In genomic region chr12:131928080-131928764, GRCh38 we compare ENCODE assay signal across 8 cellular contexts. TPM values are rescaled to one million over a fixed set of nuclear protein-coding genes. Genes with fewer than 3 reads are reported as not detected.
A peak's percentile ranks its signal among the peaks of the same experiment; 100 is the strongest.
DNase-seq lines count a peak whose midpoint lies in the region; ATAC-seq, FAIRE-seq and TF ChIP-seq lines count a peak whose summit lies in the region.

No MANE protein-coding gene starts in this region.

- no peak for TF ChIP-seq CTCF in hepatocyte (IDR thresholded peaks at IDR 0.05; ENCODE audit: poor library complexity)

- peak; percentile 21 for FAIRE-seq in GM12892 (lab: Jason Lieb, UNC)

- peak overlapping the region; percentile 96 to 100 for H3K4me3 Mint-ChIP-seq in activated T-cell treated with anti-CD3 and anti-CD28 coated beads, Interleukin-2, amount 50 U/mL, for 72 hours

- peak overlapping the region; percentile 73 for H3K27ac ChIP-seq in hepatocyte

- peaks cover 33% of the 10 kb centered on the region for H3K4me1 Mint-ChIP-seq in activated T-cell treated with anti-CD3 and anti-CD28 coated beads, Interleukin-2, amount 50 U/mL, for 72 hours (ENCODE audit: low read depth)

- H3K36me3 Mint-ChIP-seq in activated T-cell treated with anti-CD3 and anti-CD28 coated beads, Interleukin-2, amount 50 U/mL, for 72 hours (ENCODE audit: insufficient read depth in 2 of 2): peaks cover 7 to 13% of the 10 kb centered on the region in 2 donors

- peak overlapping the region; percentile 100 for H2AFZ ChIP-seq in hepatocyte

- H3K4me3 ChIP-seq in hepatocyte: peak overlapping the region; percentile 72

- H3K36me3 ChIP-seq in hepatocyte (replicated peaks; ENCODE audit: insufficient read depth, low read depth): no peaks in the 10 kb centered on the region

- H3K9me3 ChIP-seq in hepatocyte (ENCODE audit: low read depth): no peaks in the 10 kb centered on the region

- peak overlapping the region; percentile 84 for H3K27ac Mint-ChIP-seq in activated T-cell treated with anti-CD3 and anti-CD28 coated beads, Interleukin-2, amount 50 U/mL, for 72 hours

- H3K4me2 ChIP-seq in hepatocyte: peak overlapping the region; percentile 100

- ATAC-seq in HG03103 (IDR thresholded peaks at IDR 0.05; ENCODE audit: low read depth, unreplicated experiment): peak; percentile 2
- ATAC-seq in activated T-cell treated with anti-CD3 and anti-CD28 coated beads, Interleukin-2, amount 50 U/mL, for 72 hours (replicated peaks in 1 of 2): peak; percentile 2 to 6

- H3K4me1 ChIP-seq in hepatocyte (ENCODE audit: insufficient read depth): no peaks in the 10 kb centered on the region

- no peaks in the 10 kb centered on the region for H3K9me3 Mint-ChIP-seq in activated T-cell treated with anti-CD3 and anti-CD28 coated beads, Interleukin-2, amount 50 U/mL, for 72 hours

- H3K27me3 Mint-ChIP-seq in activated T-cell treated with anti-CD3 and anti-CD28 coated beads, Interleukin-2, amount 50 U/mL, for 72 hours (ENCODE audit: low read depth): no peaks in the 10 kb centered on the region

- WGBS in hepatocyte (ENCODE audit: low lambda C conversion rate, missing lambda C conversion rate): 18% methylated on average over 37 of the region's 37 CpGs

- H4K20me1 ChIP-seq in hepatocyte (ENCODE audit: insufficient read depth, poor library complexity, severe bottlenecking): no peaks in the 10 kb centered on the region

- peaks cover 17% of the 10 kb centered on the region for H3K79me2 ChIP-seq in hepatocyte

- no peaks in the 10 kb centered on the region for H3K27me3 ChIP-seq in hepatocyte

- DNase-seq in GM12892 (ENCODE audit: insufficient read length): no peak
- no peak for DNase-seq in activated T-cell treated with anti-CD3 and anti-CD28 coated beads, Interleukin-2, amount 50 U/mL, for 72 hours
- DNase-seq in hepatocyte (ENCODE audit: low spot score): no peak
- DNase-seq in stimulated activated CD8-positive, alpha-beta memory T cell treated with anti-CD3 and anti-CD28 coated beads, Interleukin-4, amount 100 ng/mL, for 48 hours: peak; percentile 59
- no peak for DNase-seq in pons (ENCODE audit: low spot score)
- DNase-seq in AG08395 (ENCODE audit: low spot score): no peak
- no peak for DNase-seq in NOMO-1 treated with dmso at 0.1 percent for 144 hours (lab: John Stamatoyannopoulos, UW; ENCODE audit: unreplicated experiment)

- no peaks in the 10 kb centered on the region for H3K9me2 ChIP-seq in hepatocyte (replicated peaks; ENCODE audit: insufficient read depth)

- TF ChIP-seq POLR2A in GM12892 (IDR thresholded peaks at IDR 0.05; ENCODE audit: low read depth, low read length): no peak

RNA-seq across cellular contexts. Expression of gene PUS1, which starts 0.9 kb away (rescaled TPM):
- polyA plus RNA-seq in GM12892 (2012; ENCODE audit: missing spikeins): 16.1 TPM
- 10 to 100 TPM; 37.3 to 53.4 TPM for total RNA-seq in activated T-cell treated with anti-CD3 and anti-CD28 coated beads, Interleukin-2, amount 50 U/mL, for 72 hours
- 8.9 and 10.7 TPM in 2 replicates for total RNA-seq in hepatocyte
- polyA plus RNA-seq in hepatocyte: 10.2 and 10.6 TPM in 2 replicates

RNA-seq across cellular contexts. Expression of gene EP400, which starts 21.5 kb away (rescaled TPM):
- 13.5 TPM for polyA plus RNA-seq in GM12892 (2012; ENCODE audit: missing spikeins)
- 10 to 100 TPM; 51.7 to 52.3 TPM for total RNA-seq in activated T-cell treated with anti-CD3 and anti-CD28 coated beads, Interleukin-2, amount 50 U/mL, for 72 hours
- 9.5 and 12.3 TPM in 2 replicates for total RNA-seq in hepatocyte
- 10.3 and 15.1 TPM in 2 replicates for polyA plus RNA-seq in hepatocyte

RNA-seq across cellular contexts. Expression of gene ULK1, which starts 33.8 kb away (rescaled TPM):
- 4.1 TPM for polyA plus RNA-seq in GM12892 (2012; ENCODE audit: missing spikeins)
- total RNA-seq in activated T-cell treated with anti-CD3 and anti-CD28 coated beads, Interleukin-2, amount 50 U/mL, for 72 hours: 10 to 100 TPM; 29.8 to 31.2 TPM
- 9.4 and 9.8 TPM in 2 replicates for total RNA-seq in hepatocyte
- 11.0 and 14.8 TPM in 2 replicates for polyA plus RNA-seq in hepatocyte
